20 cellular contexts compared by ENCODE assay signal in genomic region chr19:2433854-2434253, GRCh38. TPM values are rescaled to one million over a fixed set of nuclear protein-coding genes. Genes with fewer than 3 reads are reported as not detected.
A peak's percentile ranks its signal among the peaks of the same experiment; 100 is the strongest.
DNase-seq lines count a peak whose midpoint lies in the region; ATAC-seq and TF ChIP-seq lines count a peak whose summit lies in the region.
"Had no signal": no experiment of that assay in that cellular context is flagged by ENCODE, and none has a peak within 500 bp of the region (broad histone marks: within the 10 kb centered on the region; RNA-seq: fewer than 3 reads in every experiment).

No MANE protein-coding gene starts in this region.

- intact Hi-C loops in sciatic nerve (cut with DNase I) (no loop called here), breast epithelium (cut with DNase I; ENCODE audit: low total_unique reads) (no loop called here)

- H3K18ac ChIP-seq in mesenchymal stem cell (ENCODE audit: low read depth in 1 of 2, low read length in 2 of 2), result no peak overlapping the region

- H2AFZ ChIP-seq in DND-41 (ENCODE audit: low read depth, low read length) (no peak overlapping the region), mesenchymal stem cell (ENCODE audit: low read depth, low read length) (no peak overlapping the region), GM23248 (no peak overlapping the region)

- ATAC-seq in DND-41 (ENCODE audit: insufficient read depth, low read depth), result peak; percentile 10; the same call in 1 of the 3 replicates
- ATAC-seq in sciatic nerve, result no peak
- ATAC-seq: A549 had no signal

- no peak overlapping the region for H2BK120ac ChIP-seq in mesenchymal stem cell (ENCODE audit: low read depth, low read length)

- TF ChIP-seq POLR2A in breast epithelium (IDR thresholded peaks at IDR 0.05), result no peak

- H3K4me2 ChIP-seq in DND-41 (ENCODE audit: insufficient read depth, low read length) (no peak overlapping the region), mesenchymal stem cell (ENCODE audit: low read length, poor library complexity, severe bottlenecking) (no peak overlapping the region), GM23248 (ENCODE audit: unreplicated experiment) (no peak overlapping the region)
- H3K4me2 ChIP-seq: A549; BLaER1 treated with 17β-estradiol and CSF1 and Interleukin-3, amounts not matched to agents 10 nM and 100 nM had no signal

- H2BK15ac ChIP-seq in mesenchymal stem cell (ENCODE audit: low read depth, poor library complexity, severe bottlenecking), result no peak overlapping the region

- no peak overlapping the region for H3K4me3 ChIP-seq in DND-41 (ENCODE audit: low read depth in 1 of 2, low read length in 2 of 2)
- H3K4me3 ChIP-seq in HEK293 (ENCODE audit: low read depth, low read length), result no peak overlapping the region
- no peak overlapping the region for H3K4me3 ChIP-seq in mesenchymal stem cell (ENCODE audit: insufficient read depth in 1 of 2, low read depth in 1 of 2, low read length in 2 of 2)
- H3K4me3 ChIP-seq in breast epithelium, result no peak overlapping the region
- H3K4me3 ChIP-seq in GM23248, result no peak overlapping the region
- H3K4me3 ChIP-seq: A549; BLaER1 treated with 17β-estradiol and CSF1 and Interleukin-3, amounts not matched to agents 10 nM and 100 nM had no signal

- H3K4ac ChIP-seq in mesenchymal stem cell (ENCODE audit: low read depth in 1 of 2, low read length in 2 of 2), result no peak overlapping the region

- H4K91ac ChIP-seq in mesenchymal stem cell (ENCODE audit: low read length), result peak overlapping the region; percentile 54

- no peak overlapping the region for H3K9ac ChIP-seq in DND-41 (ENCODE audit: low read depth, low read length)
- no peak overlapping the region for H3K9ac ChIP-seq in mesenchymal stem cell (ENCODE audit: low read length)
- no peak overlapping the region for H3K9ac ChIP-seq in GM23248

- CTCF ChIA-PET in HEK293 (lab: Yijun Ruan, JAX), result no interaction called here

- 0 out of 2 replicates have a peak, but pooled peaks cover 8% of the 10 kb centered on the region for H3F3A ChIP-seq in GM23248 (ENCODE audit: insufficient read depth)

- POLR2A ChIA-PET in HEK293 (lab: Yijun Ruan, JAX), result interaction anchor here (0.9 kb wide), 1 partner anchor 43 kb away, joined by 3 read pairs; no protein-coding TSS in a partner anchor

- H3K27me3 ChIP-seq in DND-41 (ENCODE audit: insufficient read depth, low read length, poor library complexity), result no peaks in the 10 kb centered on the region
- no peaks in the 10 kb centered on the region for H3K27me3 ChIP-seq in mesenchymal stem cell (ENCODE audit: control insufficient read depth in 1 of 2, insufficient read depth in 1 of 2, low read length in 2 of 2)
- no peaks in the 10 kb centered on the region for H3K27me3 ChIP-seq in breast epithelium
- no peaks in the 10 kb centered on the region for H3K27me3 ChIP-seq in GM23248 (replicated peaks; ENCODE audit: insufficient read depth)
- H3K27me3 ChIP-seq: BE2C; BLaER1 treated with 17β-estradiol and CSF1 and Interleukin-3, amounts not matched to agents 10 nM and 100 nM had no signal

- H3K79me1 ChIP-seq in mesenchymal stem cell (replicated peaks; ENCODE audit: low read length, poor library complexity, severe bottlenecking), result peaks cover 44% of the 10 kb centered on the region

- H2BK12ac ChIP-seq in mesenchymal stem cell (ENCODE audit: low read length in 2 of 2), result no peak overlapping the region

- in situ Hi-C loops in GM23248 (cut with MboI), result no loop called here

- H3K9me3 ChIP-seq in DND-41 (ENCODE audit: insufficient read depth, low read length, severe bottlenecking) (no peaks in the 10 kb centered on the region), HEK293 (ENCODE audit: control insufficient read depth, insufficient read depth, low read depth, low read length) (no peaks in the 10 kb centered on the region), mesenchymal stem cell (ENCODE audit: control insufficient read depth, low read length) (no peaks in the 10 kb centered on the region), breast epithelium (no peaks in the 10 kb centered on the region), GM23248 (ENCODE audit: low read depth) (no peaks in the 10 kb centered on the region)
- H3K9me3 ChIP-seq: A549; BE2C; BLaER1 treated with 17β-estradiol and CSF1 and Interleukin-3, amounts not matched to agents 10 nM and 100 nM had no signal

- H3K79me2 ChIP-seq in DND-41 (ENCODE audit: insufficient read depth, low read length), result peaks cover 30% of the 10 kb centered on the region
- H3K79me2 ChIP-seq in GM23248 (ENCODE audit: insufficient read depth), result 0 out of 2 replicates have a peak, but pooled peaks cover 10% of the 10 kb centered on the region

- no peak overlapping the region for H2AK5ac ChIP-seq in mesenchymal stem cell (ENCODE audit: low read length, severe bottlenecking)

- H3K4me1 ChIP-seq in DND-41 (ENCODE audit: insufficient read depth, low read length) (no peaks in the 10 kb centered on the region; the same call in 1 of the 2 replicates), HEK293 (ENCODE audit: control insufficient read depth, insufficient read depth, low read length) (no peaks in the 10 kb centered on the region), mesenchymal stem cell (ENCODE audit: control insufficient read depth, insufficient read depth, low read depth, low read length) (peaks cover 1% of the 10 kb centered on the region), breast epithelium (no peaks in the 10 kb centered on the region), GM23248 (ENCODE audit: insufficient read depth) (no peaks in the 10 kb centered on the region)
- H3K4me1 ChIP-seq: A549, BE2C had no signal

- 97% methylated on average over 24 of the region's 30 CpGs for WGBS in mesenchymal stem cell
- WGBS in GM23248 (ENCODE audit: low coverage in 1 of 2, low lambda C conversion rate in 2 of 2, missing lambda C conversion rate in 2 of 2), 2 experiments, result 91 to 97% methylated on average over 22 to 30 of the region's 30 CpGs

- H3K9me2 ChIP-seq in GM23248 (ENCODE audit: insufficient read depth), result no peaks in the 10 kb centered on the region

- no peak overlapping the region for H2BK5ac ChIP-seq in mesenchymal stem cell (ENCODE audit: low read depth, low read length, poor library complexity, severe bottlenecking)

- H3K23ac ChIP-seq in mesenchymal stem cell (ENCODE audit: low read length in 2 of 2), result no peak overlapping the region

- no peak overlapping the region for H3K14ac ChIP-seq in mesenchymal stem cell (ENCODE audit: low read length in 2 of 2)

- no peak for DNase-seq in DND-41
- DNase-seq in mesenchymal stem cell, result no peak
- peak; percentile 45 for DNase-seq in sciatic nerve (ENCODE audit: low spot score)
- no peak for DNase-seq in breast epithelium (ENCODE audit: low spot score in 2 of 2)
- no peak for DNase-seq in NCI-H2171 (lab: John Stamatoyannopoulos, UW)
- no peak for DNase-seq in GM23248
- DNase-seq: 8988T; ACHN; AML-193; BE2C; CD4-positive, alpha-beta T cell; CD8-positive, alpha-beta memory T cell; DMS 273 treated with DMSO at 0.1 percent for 48 hours; DMS79; GF-D8; H7; HCEC 1CT had no signal

- H3K36me3 ChIP-seq in DND-41 (ENCODE audit: insufficient read depth, low read length) (peaks cover 87% of the 10 kb centered on the region), HEK293 (ENCODE audit: control insufficient read depth in 2 of 2, insufficient read depth in 1 of 2, low read length in 2 of 2) (peaks cover 12 to 82% of the 10 kb centered on the region in 2 experiments; a peak in 2 of 3 replicates), mesenchymal stem cell (ENCODE audit: control insufficient read depth in 1 of 2, insufficient read depth in 2 of 2, low read depth in 1 of 2, low read length in 2 of 2) (peaks cover 50 to 89% of the 10 kb centered on the region in 2 experiments), breast epithelium (no peaks in the 10 kb centered on the region), GM23248 (ENCODE audit: low read depth) (no peaks in the 10 kb centered on the region)

- no peak overlapping the region for H4K8ac ChIP-seq in mesenchymal stem cell (ENCODE audit: low read length)

- TF ChIP-seq CTCF in DND-41 (IDR thresholded peaks at IDR 0.05; ENCODE audit: borderline replicate concordance, extremely low read depth, low read length, poor library complexity, severe bottlenecking), result no peak
- TF ChIP-seq CTCF in HEK293 (tag by site-specific recombination; IDR thresholded peaks at IDR 0.05), result no peak
- no peak for TF ChIP-seq CTCF in breast epithelium (IDR thresholded peaks at IDR 0.05)

- H3K27ac ChIP-seq in DND-41 (ENCODE audit: low read length) (no peak overlapping the region), HEK293 (ENCODE audit: extremely low read depth, low read depth, low read length) (no peak overlapping the region), mesenchymal stem cell (ENCODE audit: low read length, poor library complexity, severe bottlenecking) (no peak overlapping the region), breast epithelium (no peak overlapping the region), GM23248 (no peak overlapping the region)
- H3K27ac ChIP-seq: A549; BLaER1 treated with 17β-estradiol and CSF1 and Interleukin-3, amounts not matched to agents 10 nM and 100 nM had no signal

- H4K20me1 ChIP-seq in DND-41 (ENCODE audit: insufficient read depth, low read length) (peaks cover 53% of the 10 kb centered on the region), GM23248 (ENCODE audit: insufficient read depth) (no peaks in the 10 kb centered on the region)

TF ChIP-seq in HEK293, 187 proteins besides CTCF, POLR2A, EP300 and RAD21:
- TF ChIP-seq ZNF354C (tag by site-specific recombination; IDR thresholded peaks at IDR 0.05; ENCODE audit: borderline replicate concordance, low read depth), result no peak
- TF ChIP-seq SP2 (tag by site-specific recombination; IDR thresholded peaks at IDR 0.05), result peak; percentile 49
TF ChIP-seq in HEK293: peak in this region for 1.

RNA-seq across cellular contexts. Expression of gene TIMM13, which starts 6.5 kb away (rescaled TPM):
- polyA plus RNA-seq in mesenchymal stem cell (2013, experiment 1 of 2), result 92.8 TPM
- polyA plus RNA-seq in mesenchymal stem cell (2013, experiment 2 of 2), result 91.7 TPM
- total RNA-seq in sciatic nerve, result 37.3 TPM
- total RNA-seq in breast epithelium, result 10 to 100 TPM; 27.7 to 34.4 (median 28.1) TPM
- 56.4 and 57.6 TPM in 2 replicates for total RNA-seq in GM23248 (2014; rRNA removed; shearing (Covaris generic))
- polyA plus RNA-seq in GM23248 (2016; fragmentation: Nextera tagmentation; extraction: Ambion mirVana), result 143 and 161 TPM in 2 replicates

RNA-seq across cellular contexts. Expression of gene LMNB2, which starts 22.9 kb away (rescaled TPM):
- polyA plus RNA-seq in mesenchymal stem cell (2013, experiment 1 of 2), result 37.7 TPM
- polyA plus RNA-seq in mesenchymal stem cell (2013, experiment 2 of 2), result 35.4 TPM
- 16.3 TPM for total RNA-seq in sciatic nerve
- total RNA-seq in breast epithelium, result 10 to 100 TPM; 13.1 to 25.2 (median 15.7) TPM
- total RNA-seq in GM23248 (2014; rRNA removed; shearing (Covaris generic)), result 93.7 and 119 TPM in 2 replicates
- polyA plus RNA-seq in GM23248 (2016; fragmentation: Nextera tagmentation; extraction: Ambion mirVana), result 25.2 and 25.9 TPM in 2 replicates

RNA-seq across cellular contexts. Expression of gene GADD45B, which starts 42.1 kb away (rescaled TPM):
- 57.8 TPM for polyA plus RNA-seq in mesenchymal stem cell (2013, experiment 1 of 2)
- polyA plus RNA-seq in mesenchymal stem cell (2013, experiment 2 of 2), result 51.9 TPM
- total RNA-seq in sciatic nerve (136 TPM), breast epithelium (100 to 1,000 TPM; 136 to 301 (median 172) TPM)
- 89.7 TPM in 2 replicates for total RNA-seq in GM23248 (2014; rRNA removed; shearing (Covaris generic))
- polyA plus RNA-seq in GM23248 (2016; fragmentation: Nextera tagmentation; extraction: Ambion mirVana), result 95.0 and 96.1 TPM in 2 replicates
